ENCODE assay signal across 8 cellular contexts in genomic region chr4:76305971-76306881, GRCh38. TPM values are rescaled to one million over a fixed set of nuclear protein-coding genes. Genes with fewer than 3 reads are reported as not detected.
DNase-seq lines count a peak whose midpoint lies in the region; ATAC-seq and TF ChIP-seq lines count a peak whose summit lies in the region.

Gene STBD1 (plus strand): TSS chr4:76306733. CDS start chr4:76306770, 37 bp downstream.

- peak within 1 kb of the TSS; percentile 81 for H3K4me3 ChIP-seq in fibroblast of pulmonary artery (replicated peaks; ENCODE audit: low read depth, low read length)
- peak within 1 kb of the TSS; percentile 76 to 85 for H3K4me3 ChIP-seq in tibial artery

- H3K27ac ChIP-seq in tibial artery: peak within 1 kb of the TSS; percentile 91 to 97

- H3K4me1 ChIP-seq in tibial artery: peaks cover 0 to 38% (median 30%) of the 10 kb centered on the region in 4 donors

- intact Hi-C loops in tibial artery (cut with DNase I; ENCODE audit: low total_unique reads): loop anchor here (2.0 to 5.0 kb wide), 3 partner anchors 93 to 1556 kb away; partner anchors contain the start of genes MRPL1, SCARB2 and SDAD1

- no peak within 1 kb of the TSS for H3K27ac Mint-ChIP-seq in activated T-cell treated with anti-CD3 and anti-CD28 coated beads, Interleukin-2, amount 50 U/mL, for 72 hours

- H3K9me3 Mint-ChIP-seq in activated T-cell treated with anti-CD3 and anti-CD28 coated beads, Interleukin-2, amount 50 U/mL, for 72 hours: no peaks in the 10 kb centered on the region

- peaks cover 52% of the 10 kb centered on the region for H3K27me3 Mint-ChIP-seq in activated T-cell treated with anti-CD3 and anti-CD28 coated beads, Interleukin-2, amount 50 U/mL, for 72 hours (ENCODE audit: low read depth)

- H3K36me3 ChIP-seq in tibial artery: peaks cover 0 to 13% (median 9%) of the 10 kb centered on the region in 3 donors

- H3K36me3 Mint-ChIP-seq in activated T-cell treated with anti-CD3 and anti-CD28 coated beads, Interleukin-2, amount 50 U/mL, for 72 hours (ENCODE audit: insufficient read depth in 2 of 2): peaks cover 0 to 1% of the 10 kb centered on the region in 2 donors

- peaks cover 36% of the 10 kb centered on the region for H3K4me1 Mint-ChIP-seq in activated T-cell treated with anti-CD3 and anti-CD28 coated beads, Interleukin-2, amount 50 U/mL, for 72 hours (ENCODE audit: low read depth)

- no peaks in the 10 kb centered on the region for H3K27me3 ChIP-seq in tibial artery

- TF ChIP-seq CTCF in GM20000 (IDR thresholded peaks at IDR 0.05; ENCODE audit: extremely low read depth, missing control alignments) (no peak), fibroblast of pulmonary artery (IDR thresholded peaks at IDR 0.05; ENCODE audit: low read length, missing control alignments) (no peak), tibial artery (IDR thresholded peaks at IDR 0.05) (no peak)

- peak within 1 kb of the TSS; percentile 60 to 86 for H3K4me3 Mint-ChIP-seq in activated T-cell treated with anti-CD3 and anti-CD28 coated beads, Interleukin-2, amount 50 U/mL, for 72 hours

- DNase-seq in AML-193 (lab: John Stamatoyannopoulos, UW): peak; percentile 58 to 68
- DNase-seq in GM20000 (ENCODE audit: low spot score): peak; percentile 49
- peak; percentile 45 for DNase-seq in NCI-H748 treated with DMSO at 0.1 percent for 48 hours (lab: John Stamatoyannopoulos, UW)
- DNase-seq in activated T-cell treated with anti-CD3 and anti-CD28 coated beads, Interleukin-2, amount 50 U/mL, for 72 hours: peak; percentile 37 to 51
- DNase-seq in fibroblast of pulmonary artery (ENCODE audit: low read depth): peak; percentile 57
- DNase-seq in myocyte (ENCODE audit: low read depth): peak; percentile 87
- peak; percentile 87 to 93 for DNase-seq in tibial artery

- ATAC-seq in activated T-cell treated with anti-CD3 and anti-CD28 coated beads, Interleukin-2, amount 50 U/mL, for 72 hours (replicated peaks in 1 of 2): peak; percentile 50
- ATAC-seq in HG03469 (IDR thresholded peaks at IDR 0.05; ENCODE audit: unreplicated experiment): no peak

- no peaks in the 10 kb centered on the region for H3K9me3 ChIP-seq in tibial artery

RNA-seq across cellular contexts. Expression of gene STBD1, which starts in this region (rescaled TPM):
- total RNA-seq in activated T-cell treated with anti-CD3 and anti-CD28 coated beads, Interleukin-2, amount 50 U/mL, for 72 hours: under 1 TPM in 1 of 2 donors, not detected in 1; 0.30 TPM
- total RNA-seq in myocyte: 12.5 and 15.8 TPM in 2 replicates
- polyA plus RNA-seq in myocyte (2012): 5.7 TPM

Comparison
In these comparisons a context has a peak if more than half of its experiments do, and no peak if none do; other contexts are left out.
1. RNA of gene STBD1 (total RNA-seq): 12.5 to 15.8 TPM in myocyte; 0.30 TPM in activated T-cell treated with anti-CD3 and anti-CD28 coated beads, Interleukin-2, amount 50 U/mL, for 72 hours; every median in the first group is over 10 times any median in the second.
2. Peak in DNase-seq and ATAC-seq in activated T-cell treated with anti-CD3 and anti-CD28 coated beads, Interleukin-2, amount 50 U/mL, for 72 hours; RNA of the gene not detected or under 1 TPM.
3. Peak in every context shown above with its lines, with median percentiles within 50 percentile points of each other: DNase-seq.